1 cellular context compared by ENCODE assay signal in the genomic region with DNA sequence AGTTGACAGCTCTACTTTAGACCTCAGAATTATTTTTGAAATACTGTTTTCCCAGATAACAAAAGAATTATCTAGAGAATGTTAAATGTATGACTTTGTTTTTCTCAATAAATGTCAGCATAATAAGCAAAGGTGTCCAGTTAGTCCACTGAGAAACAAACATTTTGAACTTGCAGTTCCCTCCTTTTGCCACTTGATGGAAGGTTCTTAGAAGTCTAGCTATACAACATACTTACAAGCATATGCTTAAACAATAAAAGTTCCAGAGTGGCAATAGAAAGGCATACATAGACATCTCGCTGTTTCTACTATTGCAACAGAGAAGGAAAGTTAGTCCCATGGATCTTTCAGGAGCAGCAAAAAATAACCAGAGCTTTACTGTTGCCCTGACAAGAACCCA.
TF ChIP-seq lines count a peak whose summit lies in the region.

No MANE protein-coding gene starts in this region.

TF ChIP-seq in HepG2, 621 proteins besides CTCF, POLR2A, EP300 and RAD21:
- TF ChIP-seq ZNF776 (CRISPR knock-in tag; IDR thresholded peaks at IDR 0.05), result no peak
- TF ChIP-seq PTBP1 (IDR thresholded peaks at IDR 0.05; ENCODE audit: low read depth, low read length, poor library complexity, severe bottlenecking), result no peak
- no peak for TF ChIP-seq RNF2 (conservative IDR thresholded peaks at IDR 0.05; ENCODE audit: low read depth)
- no peak for TF ChIP-seq LCORL (IDR thresholded peaks at IDR 0.05)
- no peak for TF ChIP-seq LCORL (CRISPR knock-in tag; IDR thresholded peaks at IDR 0.05)
- TF ChIP-seq ZSCAN29 (CRISPR knock-in tag; conservative IDR thresholded peaks at IDR 0.05), result no peak
- no peak for TF ChIP-seq KMT2A (CRISPR knock-in tag; IDR thresholded peaks at IDR 0.05)
- no peak for TF ChIP-seq ZNF234 (CRISPR knock-in tag; conservative IDR thresholded peaks at IDR 0.05)
- TF ChIP-seq GLI4 (CRISPR knock-in tag; IDR thresholded peaks at IDR 0.05; ENCODE audit: borderline replicate concordance), result no peak
- TF ChIP-seq, protein P1, sequence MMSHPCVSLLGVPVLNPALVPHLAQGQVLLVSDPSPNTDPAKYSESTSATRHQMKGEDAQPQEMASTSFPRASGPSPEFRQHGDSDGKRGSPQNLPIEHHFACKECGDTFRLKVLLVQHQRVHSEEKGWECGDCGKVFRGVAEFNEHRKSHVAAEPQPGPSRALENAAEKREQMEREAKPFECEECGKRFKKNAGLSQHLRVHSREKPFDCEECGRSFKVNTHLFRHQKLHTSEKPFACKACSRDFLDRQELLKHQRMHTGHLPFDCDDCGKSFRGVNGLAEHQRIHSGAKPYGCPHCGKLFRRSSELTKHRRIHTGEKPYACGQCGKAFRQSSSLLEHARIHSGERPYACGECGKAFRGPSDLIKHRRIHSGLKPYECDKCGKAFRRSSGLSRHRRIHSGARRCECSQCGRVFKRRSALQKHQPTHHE (CRISPR knock-in tag; IDR thresholded peaks at IDR 0.05; ENCODE audit: borderline replicate concordance), result no peak
- TF ChIP-seq, protein P2, sequence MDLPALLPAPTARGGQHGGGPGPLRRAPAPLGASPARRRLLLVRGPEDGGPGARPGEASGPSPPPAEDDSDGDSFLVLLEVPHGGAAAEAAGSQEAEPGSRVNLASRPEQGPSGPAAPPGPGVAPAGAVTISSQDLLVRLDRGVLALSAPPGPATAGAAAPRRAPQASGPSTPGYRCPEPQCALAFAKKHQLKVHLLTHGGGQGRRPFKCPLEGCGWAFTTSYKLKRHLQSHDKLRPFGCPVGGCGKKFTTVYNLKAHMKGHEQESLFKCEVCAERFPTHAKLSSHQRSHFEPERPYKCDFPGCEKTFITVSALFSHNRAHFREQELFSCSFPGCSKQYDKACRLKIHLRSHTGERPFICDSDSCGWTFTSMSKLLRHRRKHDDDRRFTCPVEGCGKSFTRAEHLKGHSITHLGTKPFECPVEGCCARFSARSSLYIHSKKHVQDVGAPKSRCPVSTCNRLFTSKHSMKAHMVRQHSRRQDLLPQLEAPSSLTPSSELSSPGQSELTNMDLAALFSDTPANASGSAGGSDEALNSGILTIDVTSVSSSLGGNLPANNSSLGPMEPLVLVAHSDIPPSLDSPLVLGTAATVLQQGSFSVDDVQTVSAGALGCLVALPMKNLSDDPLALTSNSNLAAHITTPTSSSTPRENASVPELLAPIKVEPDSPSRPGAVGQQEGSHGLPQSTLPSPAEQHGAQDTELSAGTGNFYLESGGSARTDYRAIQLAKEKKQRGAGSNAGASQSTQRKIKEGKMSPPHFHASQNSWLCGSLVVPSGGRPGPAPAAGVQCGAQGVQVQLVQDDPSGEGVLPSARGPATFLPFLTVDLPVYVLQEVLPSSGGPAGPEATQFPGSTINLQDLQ (CRISPR knock-in tag; IDR thresholded peaks at IDR 0.05), result no peak
- TF ChIP-seq ZNF577 (CRISPR knock-in tag; IDR thresholded peaks at IDR 0.05; ENCODE audit: borderline replicate concordance, low read depth), result no peak
- TF ChIP-seq, protein P3, sequence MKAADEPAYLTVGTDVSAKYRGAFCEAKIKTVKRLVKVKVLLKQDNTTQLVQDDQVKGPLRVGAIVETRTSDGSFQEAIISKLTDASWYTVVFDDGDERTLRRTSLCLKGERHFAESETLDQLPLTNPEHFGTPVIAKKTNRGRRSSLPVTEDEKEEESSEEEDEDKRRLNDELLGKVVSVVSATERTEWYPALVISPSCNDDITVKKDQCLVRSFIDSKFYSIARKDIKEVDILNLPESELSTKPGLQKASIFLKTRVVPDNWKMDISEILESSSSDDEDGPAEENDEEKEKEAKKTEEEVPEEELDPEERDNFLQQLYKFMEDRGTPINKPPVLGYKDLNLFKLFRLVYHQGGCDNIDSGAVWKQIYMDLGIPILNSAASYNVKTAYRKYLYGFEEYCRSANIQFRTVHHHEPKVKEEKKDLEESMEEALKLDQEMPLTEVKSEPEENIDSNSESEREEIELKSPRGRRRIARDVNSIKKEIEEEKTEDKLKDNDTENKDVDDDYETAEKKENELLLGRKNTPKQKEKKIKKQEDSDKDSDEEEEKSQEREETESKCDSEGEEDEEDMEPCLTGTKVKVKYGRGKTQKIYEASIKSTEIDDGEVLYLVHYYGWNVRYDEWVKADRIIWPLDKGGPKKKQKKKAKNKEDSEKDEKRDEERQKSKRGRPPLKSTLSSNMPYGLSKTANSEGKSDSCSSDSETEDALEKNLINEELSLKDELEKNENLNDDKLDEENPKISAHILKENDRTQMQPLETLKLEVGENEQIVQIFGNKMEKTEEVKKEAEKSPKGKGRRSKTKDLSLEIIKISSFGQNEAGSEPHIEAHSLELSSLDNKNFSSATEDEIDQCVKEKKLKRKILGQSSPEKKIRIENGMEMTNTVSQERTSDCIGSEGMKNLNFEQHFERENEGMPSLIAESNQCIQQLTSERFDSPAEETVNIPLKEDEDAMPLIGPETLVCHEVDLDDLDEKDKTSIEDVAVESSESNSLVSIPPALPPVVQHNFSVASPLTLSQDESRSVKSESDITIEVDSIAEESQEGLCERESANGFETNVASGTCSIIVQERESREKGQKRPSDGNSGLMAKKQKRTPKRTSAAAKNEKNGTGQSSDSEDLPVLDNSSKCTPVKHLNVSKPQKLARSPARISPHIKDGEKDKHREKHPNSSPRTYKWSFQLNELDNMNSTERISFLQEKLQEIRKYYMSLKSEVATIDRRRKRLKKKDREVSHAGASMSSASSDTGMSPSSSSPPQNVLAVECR (CRISPR knock-in tag; IDR thresholded peaks at IDR 0.05; ENCODE audit: borderline replicate concordance), result no peak
- TF ChIP-seq SP2 (CRISPR knock-in tag; IDR thresholded peaks at IDR 0.05), result no peak
- TF ChIP-seq ZNF10 (CRISPR knock-in tag; IDR thresholded peaks at IDR 0.05; ENCODE audit: borderline replicate concordance, low read depth), result no peak
- TF ChIP-seq NFKB2 (CRISPR knock-in tag; IDR thresholded peaks at IDR 0.05; ENCODE audit: borderline replicate concordance), result no peak
- TF ChIP-seq FOXP1 (IDR thresholded peaks at IDR 0.05), result no peak
- TF ChIP-seq FOXP1 (CRISPR knock-in tag; IDR thresholded peaks at IDR 0.05), result no peak
- no peak for TF ChIP-seq MTF1 (CRISPR knock-in tag; IDR thresholded peaks at IDR 0.05)
- TF ChIP-seq, protein P4, sequence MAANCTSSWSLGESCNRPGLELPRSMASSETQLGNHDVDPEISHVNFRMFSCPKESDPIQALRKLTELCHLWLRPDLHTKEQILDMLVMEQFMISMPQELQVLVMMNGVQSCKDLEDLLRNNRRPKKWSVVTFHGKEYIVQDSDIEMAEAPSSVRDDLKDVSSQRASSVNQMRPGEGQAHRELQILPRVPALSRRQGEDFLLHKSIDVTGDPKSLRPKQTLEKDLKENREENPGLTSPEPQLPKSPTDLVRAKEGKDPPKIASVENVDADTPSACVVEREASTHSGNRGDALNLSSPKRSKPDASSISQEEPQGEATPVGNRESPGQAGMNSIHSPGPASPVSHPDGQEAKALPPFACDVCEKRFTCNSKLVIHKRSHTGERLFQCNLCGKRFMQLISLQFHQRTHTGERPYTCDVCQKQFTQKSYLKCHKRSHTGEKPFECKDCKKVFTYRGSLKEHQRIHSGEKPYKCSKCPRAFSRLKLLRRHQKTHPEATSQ (CRISPR knock-in tag; IDR thresholded peaks at IDR 0.05; ENCODE audit: borderline replicate concordance), result no peak
